In the genomic region with DNA sequence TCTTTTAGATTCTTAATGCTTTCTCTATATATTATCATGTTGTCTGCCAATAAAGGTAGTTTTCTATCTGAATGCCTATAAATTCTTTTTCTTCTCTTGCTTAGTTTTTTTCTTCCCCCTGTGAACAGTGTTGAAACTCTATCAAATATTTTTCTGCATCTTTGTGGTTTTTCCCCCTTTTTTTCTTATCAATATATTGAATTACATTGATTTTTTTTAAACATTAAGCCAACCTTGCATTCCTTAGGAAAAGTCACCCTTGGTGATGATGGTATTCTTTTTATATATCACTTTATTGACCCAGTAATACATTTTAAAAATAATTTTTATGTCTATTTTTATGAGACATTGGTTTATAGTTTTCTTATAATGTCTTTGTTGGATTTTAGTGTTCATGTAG, we compare ENCODE assay signal across 7 cellular contexts.
"Had no signal": no experiment of that assay in that cellular context is flagged by ENCODE, and none has a peak within 500 bp of the region (broad histone marks: within the 10 kb centered on the region; RNA-seq: fewer than 3 reads in every experiment).

No MANE protein-coding gene starts in this region.

- ATAC-seq: GM12878 had no signal

- DNase-seq: GDM1, GF-D8 had no signal

- H3K4me3 ChIP-seq: GM12878 had no signal

- FAIRE-seq: GM12878, GM12891, GM12892, GM18507, GM19239 had no signal
